Comparison of ENCODE assay signal across 8 cellular contexts in genomic region chr1:202926578-202927491, GRCh38. TPM values are rescaled to one million over a fixed set of nuclear protein-coding genes. Genes with fewer than 3 reads are reported as not detected.
DNase-seq lines count a peak whose midpoint lies in the region; ATAC-seq and TF ChIP-seq lines count a peak whose summit lies in the region.

Gene KLHL12 (minus strand): TSS chr1:202927234. CDS start chr1:202925162, 2,072 bp downstream.

- peak within 1 kb of the TSS; percentile 97 for H3K9ac ChIP-seq in mucosa of stomach (ENCODE audit: low read length)

- H3K4me3 ChIP-seq in esophagus (ENCODE audit: low read depth in 1 of 2, low read length in 2 of 2) (peak within 1 kb of the TSS; percentile 70 to 84), mucosa of stomach (ENCODE audit: low read length) (peak within 1 kb of the TSS; percentile 98)

- H3K4me1 Mint-ChIP-seq in activated T-cell treated with anti-CD3 and anti-CD28 coated beads, Interleukin-2, amount 50 U/mL, for 24 hours (ENCODE audit: low read depth): peaks cover 38% of the 10 kb centered on the region

- 0 to 1% methylated on average over 45 to 57 of the region's 57 CpGs for WGBS in esophagus, 2 donors

- peaks cover 0 to 2% of the 10 kb centered on the region in 2 donors for H3K36me3 ChIP-seq in esophagus (ENCODE audit: control insufficient read depth in 2 of 2, insufficient read depth in 2 of 2, low read length in 1 of 2)
- H3K36me3 ChIP-seq in mucosa of stomach (ENCODE audit: control insufficient read depth, insufficient read depth, low read length): no peaks in the 10 kb centered on the region

- no peaks in the 10 kb centered on the region for H3K27me3 ChIP-seq in esophagus (ENCODE audit: control insufficient read depth in 1 of 2, insufficient read depth in 2 of 2, low read length in 2 of 2)
- no peaks in the 10 kb centered on the region for H3K27me3 ChIP-seq in mucosa of stomach (ENCODE audit: control insufficient read depth, insufficient read depth, low read length)

- H3K27me3 Mint-ChIP-seq in activated T-cell treated with anti-CD3 and anti-CD28 coated beads, Interleukin-2, amount 50 U/mL, for 24 hours: no peaks in the 10 kb centered on the region

- peaks cover 39% of the 10 kb centered on the region for H3K36me3 Mint-ChIP-seq in activated T-cell treated with anti-CD3 and anti-CD28 coated beads, Interleukin-2, amount 50 U/mL, for 24 hours (ENCODE audit: low read depth)

- peak within 1 kb of the TSS; percentile 96 to 99 for H3K27ac ChIP-seq in esophagus (ENCODE audit: low read depth in 2 of 2, low read length in 1 of 2)

- H3K4me3 Mint-ChIP-seq in activated T-cell treated with anti-CD3 and anti-CD28 coated beads, Interleukin-2, amount 50 U/mL, for 24 hours: peak within 1 kb of the TSS; percentile 94

- H3K9me3 Mint-ChIP-seq in activated T-cell treated with anti-CD3 and anti-CD28 coated beads, Interleukin-2, amount 50 U/mL, for 24 hours: no peaks in the 10 kb centered on the region

- ATAC-seq in GM21723 (IDR thresholded peaks at IDR 0.05; ENCODE audit: unreplicated experiment): peak; percentile 89

- H3K27ac Mint-ChIP-seq in activated T-cell treated with anti-CD3 and anti-CD28 coated beads, Interleukin-2, amount 50 U/mL, for 24 hours: peak within 1 kb of the TSS; percentile 95

- DNase-seq in DMS79 (lab: John Stamatoyannopoulos, UW) (peak; percentile 87), KG1 (lab: John Stamatoyannopoulos, UW) (peak; percentile 96)
- DNase-seq in activated T-cell treated with anti-CD3 and anti-CD28 coated beads, Interleukin-2, amount 50 U/mL, for 24 hours: peak; percentile 96
- peak; percentile 90 to 91 for DNase-seq in stimulated activated CD8-positive, alpha-beta memory T cell treated with anti-CD3 and anti-CD28 coated beads, Interleukin-7, amount 100 ng/mL, for 1 hour (ENCODE audit: low read depth in 2 of 2)

- H3K9me3 ChIP-seq in esophagus (ENCODE audit: control insufficient read depth in 2 of 2, insufficient read depth in 1 of 2, low read depth in 1 of 2, low read length in 1 of 2) (no peaks in the 10 kb centered on the region), mucosa of stomach (ENCODE audit: control insufficient read depth, low read length) (no peaks in the 10 kb centered on the region)

- H3K4me1 ChIP-seq in esophagus (ENCODE audit: control insufficient read depth in 2 of 2, insufficient read depth in 2 of 2, low read length in 1 of 2) (no peaks in the 10 kb centered on the region), mucosa of stomach (ENCODE audit: control insufficient read depth, insufficient read depth, low read length) (peaks cover 10% of the 10 kb centered on the region)

TF ChIP-seq in PFSK-1, 5 proteins besides CTCF, POLR2A, EP300 and RAD21:
- peak; percentile 89 for TF ChIP-seq FOXP2 (optimal IDR thresholded peaks at IDR 0.05; ENCODE audit: borderline replicate concordance, extremely low read depth, extremely low read length, insufficient read depth)
- TF ChIP-seq SIN3A (IDR thresholded peaks at IDR 0.05; ENCODE audit: borderline replicate concordance, insufficient read depth, low read length): peak; percentile 58; the same call in 1 of the 2 replicates
- peak; percentile 97 for TF ChIP-seq POLR2AphosphoS5 (IDR thresholded peaks at IDR 0.05; ENCODE audit: low read depth, low read length)
- peak; percentile 79; the same call in 1 of the 2 replicates for TF ChIP-seq TAF1 (IDR thresholded peaks at IDR 0.05; ENCODE audit: borderline replicate concordance, insufficient read depth, low read length)
- peak in 1 of 2 experiments; percentile 27; a peak in 1 of 4 replicates for TF ChIP-seq REST (IDR thresholded peaks at IDR 0.05; ENCODE audit: insufficient read depth in 1 of 2, low read depth in 2 of 2, low read length in 2 of 2)

RNA-seq across cellular contexts. Expression of gene KLHL12, which starts in this region (rescaled TPM):
- 10.8 TPM for polyA plus RNA-seq in PFSK-1 (2012; ENCODE audit: insufficient read length, low read depth)
- polyA plus RNA-seq in esophagus: 10 to 100 TPM; 10.7 to 11.5 TPM

Comparison
In these comparisons a context has a peak if more than half of its experiments do, and no peak if none do; other contexts are left out.
1. Peak in every context shown above with its lines: DNase-seq, ATAC-seq, H3K4me3 ChIP-seq and H3K27ac ChIP-seq.